Comparison of ENCODE assay signal across 9 cellular contexts in genomic region chr1:156492591-156493080, GRCh38. TPM values are rescaled to one million over a fixed set of nuclear protein-coding genes. Genes with fewer than 3 reads are reported as not detected.
DNase-seq lines count a peak whose midpoint lies in the region; ATAC-seq and TF ChIP-seq lines count a peak whose summit lies in the region.
"Had no signal": no experiment of that assay in that cellular context is flagged by ENCODE, and none has a peak within 500 bp of the region (broad histone marks: within the 10 kb centered on the region; RNA-seq: fewer than 3 reads in every experiment).

No MANE protein-coding gene starts in this region.

- TF ChIP-seq CTCF in Caco-2 (IDR thresholded peaks at IDR 0.05; ENCODE audit: insufficient read depth in 1 of 2, low read depth in 1 of 2, low read length in 1 of 2, severe bottlenecking in 1 of 2, unreplicated experiment in 1 of 2) (no peak), brain (conservative IDR thresholded peaks at IDR 0.05) (no peak), nephron (IDR thresholded peaks at IDR 0.05; ENCODE audit: unreplicated experiment in 3 of 3) (no peak)

- H3K4me1 Mint-ChIP-seq in Caco-2 (ENCODE audit: low read depth, unreplicated experiment) (peaks cover 16% of the 10 kb centered on the region), brain (peaks cover 100% of the 10 kb centered on the region), nephron (peaks cover 99% of the 10 kb centered on the region)

- DNase-seq in Caco-2, result no peak
- peak; percentile 54 for DNase-seq in Kasumi-1 (lab: John Stamatoyannopoulos, UW)
- DNase-seq in NCI-H1105 (lab: John Stamatoyannopoulos, UW), result no peak
- DNase-seq in SK-N-DZ (ENCODE audit: low spot score), result no peak
- DNase-seq: NCI-H510A had no signal

- H3K36me3 Mint-ChIP-seq in Caco-2 (ENCODE audit: insufficient read depth, unreplicated experiment), result no peaks in the 10 kb centered on the region
- peaks cover 14% of the 10 kb centered on the region for H3K36me3 Mint-ChIP-seq in brain
- peaks cover 4% of the 10 kb centered on the region for H3K36me3 Mint-ChIP-seq in nephron (ENCODE audit: low read depth)

- H3K9me3 Mint-ChIP-seq in Caco-2 (ENCODE audit: unreplicated experiment), result no peaks in the 10 kb centered on the region
- H3K9me3 Mint-ChIP-seq in brain, result no peaks in the 10 kb centered on the region
- H3K9me3 Mint-ChIP-seq in nephron, result no peaks in the 10 kb centered on the region

- H3K27me3 Mint-ChIP-seq in Caco-2 (ENCODE audit: insufficient read depth, unreplicated experiment) (no peaks in the 10 kb centered on the region), brain (no peaks in the 10 kb centered on the region), nephron (ENCODE audit: low read depth) (no peaks in the 10 kb centered on the region)

- no peak overlapping the region for H3K4me3 Mint-ChIP-seq in Caco-2 (ENCODE audit: unreplicated experiment)
- peak overlapping the region in 4 of 5 experiments; percentile 50 to 78 (median 66) for H3K4me3 Mint-ChIP-seq in brain
- peak overlapping the region in 2 of 3 experiments; percentile 26 to 47 for H3K4me3 Mint-ChIP-seq in nephron

- no peak overlapping the region for H3K4me3 ChIP-seq in Caco-2 (ENCODE audit: low read depth, low read length)

- no peaks in the 10 kb centered on the region for H3K27me3 ChIP-seq in Caco-2 (replicated peaks; ENCODE audit: control insufficient read depth, insufficient read depth, low read length)

- ATAC-seq in GM19397 (IDR thresholded peaks at IDR 0.05; ENCODE audit: unreplicated experiment), result no peak
- no peak for ATAC-seq in HG03457 (IDR thresholded peaks at IDR 0.05; ENCODE audit: unreplicated experiment)

- no peaks in the 10 kb centered on the region for H3K9me3 ChIP-seq in Caco-2

- peaks cover 1% of the 10 kb centered on the region; the same call in 1 of the 2 replicates for H3K36me3 ChIP-seq in Caco-2 (ENCODE audit: control insufficient read depth, insufficient read depth, low read length)

- BruUV-seq in Caco-2 (replicated peaks; lab: Mats Ljungman, UMichigan), result no TSS peak

- no peaks in the 10 kb centered on the region for H3K4me1 ChIP-seq in Caco-2

- CTCF ChIA-PET in Caco-2 (lab: Charles Lee), result no interaction called here

- POLR2A ChIA-PET in Caco-2 (lab: Charles Lee), result interaction anchor here (1.0 kb wide), 1 partner anchor 12 kb away, joined by 3 read pairs; no protein-coding TSS in a partner anchor

- intact Hi-C loops in Caco-2 (cut with micrococcal nuclease; ENCODE audit: unreplicated experiment), result no loop called here

- H3K27ac Mint-ChIP-seq in Caco-2 (ENCODE audit: unreplicated experiment) (peak overlapping the region; percentile 9), brain (peak overlapping the region; percentile 65 to 98 (median 97)), nephron (peak overlapping the region; percentile 2 to 80 (median 35))

RNA-seq across cellular contexts. Expression of gene MEF2D, which starts 7.9 kb away (rescaled TPM):
- 18.6 and 21.4 TPM in 2 replicates for total RNA-seq in Caco-2 (2022)
- polyA plus RNA-seq in brain (ENCODE audit: insufficient read depth, low read depth, low replicate concordance), result 22.7 TPM
- polyA plus RNA-seq in SK-N-DZ (2014; cell fraction: cytosol; rRNA removed), result 5.8 and 6.3 TPM in 2 replicates
- 11.9 and 15.0 TPM in 2 replicates for polyA plus RNA-seq in SK-N-DZ (2014; cell fraction: nucleus; rRNA removed)

Comparison
In these comparisons a context has a peak if more than half of its experiments do, and no peak if none do; other contexts are left out.
1. DNase-seq: peak in Kasumi-1 (2 of 2); none in Caco-2 (0 of 2), NCI-H1105 (single experiment) and SK-N-DZ (single experiment).
2. H3K27ac Mint-ChIP-seq: peak in every context shown above with its lines; median percentile 97 in brain; 35 in nephron; 9 in Caco-2.